In the genomic region with DNA sequence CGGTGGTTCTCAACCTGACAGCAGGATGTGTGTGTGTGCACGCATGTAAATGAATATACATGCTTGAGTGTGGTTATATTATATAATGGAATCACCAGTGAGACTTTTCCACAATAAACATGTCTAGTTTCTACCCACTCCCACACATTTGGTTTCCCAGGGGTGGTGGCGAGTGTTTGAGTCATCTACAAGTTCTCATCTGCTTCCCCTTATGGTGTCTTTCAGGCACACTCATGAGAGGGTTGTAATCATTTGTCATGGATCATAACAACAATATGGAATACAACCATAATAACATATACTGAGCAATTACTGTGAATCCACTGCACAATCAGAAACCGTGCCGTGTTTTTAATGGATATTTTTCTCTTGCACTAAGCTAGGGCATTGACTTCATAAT, we compare ENCODE assay signal across 12 cellular contexts.
"Had no signal": no experiment of that assay in that cellular context is flagged by ENCODE, and none has a peak within 500 bp of the region (broad histone marks: within the 10 kb centered on the region; RNA-seq: fewer than 3 reads in every experiment).

No MANE protein-coding gene starts in this region.

- H3K4me3 Mint-ChIP-seq: activated naive CD8-positive, alpha-beta T cell; effector memory CD8-positive, alpha-beta T cell; naive B cell; neural progenitor cell had no signal

- H3K9me3 ChIP-seq: ascending aorta, ovary had no signal

- H3K4me3 ChIP-seq: ascending aorta, neural progenitor cell, ovary, SK-N-MC had no signal

- H3K4me1 Mint-ChIP-seq: naive B cell had no signal

- DNase-seq: activated CD8-positive, alpha-beta memory T cell treated with anti-CD3 and anti-CD28 coated beads for 24 hours; dermis blood vessel endothelial cell; effector memory CD8-positive, alpha-beta T cell; hippocampal formation; naive B cell; ovary had no signal

- H3K27ac Mint-ChIP-seq: activated naive CD8-positive, alpha-beta T cell; effector memory CD8-positive, alpha-beta T cell; naive B cell; neural progenitor cell had no signal

- H3K27me3 ChIP-seq: ascending aorta, neural progenitor cell, ovary had no signal

- H3K27ac ChIP-seq: ascending aorta, neural progenitor cell, ovary, SK-N-MC had no signal

- H3K9me3 Mint-ChIP-seq: neural progenitor cell had no signal

- H3K9ac ChIP-seq: neural progenitor cell had no signal

- H3K4me2 ChIP-seq: neural progenitor cell had no signal

- H3K36me3 ChIP-seq: ascending aorta, neural progenitor cell, ovary had no signal

- H3K27me3 Mint-ChIP-seq: effector memory CD8-positive, alpha-beta T cell; naive B cell had no signal

- H3K4me1 ChIP-seq: ascending aorta had no signal

- H3K36me3 Mint-ChIP-seq: naive B cell had no signal

- H2AFZ ChIP-seq: neural progenitor cell had no signal

- ATAC-seq: effector memory CD8-positive, alpha-beta T cell; left lobe of liver; Right ventricle myocardium inferior had no signal
